Comparison of ENCODE assay signal across 11 cellular contexts in genomic region chr15:36617529-36618196, GRCh38. TPM values are rescaled to one million over a fixed set of nuclear protein-coding genes. Genes with fewer than 3 reads are reported as not detected.
DNase-seq lines count a peak whose midpoint lies in the region; ATAC-seq and TF ChIP-seq lines count a peak whose summit lies in the region.
"Had no signal": no experiment of that assay in that cellular context is flagged by ENCODE, and none has a peak within 500 bp of the region (broad histone marks: within the 10 kb centered on the region; RNA-seq: fewer than 3 reads in every experiment).

No MANE protein-coding gene starts in this region.

- H3K27me3 ChIP-seq in smooth muscle cell (ENCODE audit: low read depth): no peaks in the 10 kb centered on the region
- H3K27me3 ChIP-seq: ascending aorta, right lobe of liver had no signal

- H3K4me2 ChIP-seq in smooth muscle cell: no peak overlapping the region

- no peaks in the 10 kb centered on the region for H3K9me3 ChIP-seq in smooth muscle cell (replicated peaks; ENCODE audit: low read depth)
- H3K9me3 ChIP-seq: ascending aorta, right lobe of liver had no signal

- no peak for TF ChIP-seq POLR2A in GM18505 (IDR thresholded peaks at IDR 0.05; ENCODE audit: borderline replicate concordance, extremely low read depth, insufficient read depth, insufficient read length)

- ATAC-seq in GM18505 (IDR thresholded peaks at IDR 0.05; ENCODE audit: unreplicated experiment) (peak; percentile 99), GM19463 (IDR thresholded peaks at IDR 0.05; ENCODE audit: unreplicated experiment) (peak; percentile 96), HG02884 (IDR thresholded peaks at IDR 0.05; ENCODE audit: unreplicated experiment) (peak; percentile 100), HG03521 (IDR thresholded peaks at IDR 0.05; ENCODE audit: unreplicated experiment) (peak; percentile 94)
- ATAC-seq: right lobe of liver had no signal

- no peak for TF ChIP-seq CTCF in smooth muscle cell (IDR thresholded peaks at IDR 0.05; ENCODE audit: borderline replicate concordance, insufficient read depth, poor library complexity, severe bottlenecking)

- H3K4me3 ChIP-seq in smooth muscle cell: no peak overlapping the region
- H3K4me3 ChIP-seq: ascending aorta, right lobe of liver had no signal

- H3K79me2 ChIP-seq in smooth muscle cell (ENCODE audit: low read depth): peaks cover 29% of the 10 kb centered on the region

- no peaks in the 10 kb centered on the region for H3K36me3 ChIP-seq in smooth muscle cell (ENCODE audit: low read depth)
- H3K36me3 ChIP-seq: ascending aorta, right lobe of liver had no signal

- H3K4me1 ChIP-seq in smooth muscle cell (ENCODE audit: low read depth): peaks cover 14% of the 10 kb centered on the region
- H3K4me1 ChIP-seq: ascending aorta had no signal

- WGBS in smooth muscle cell (ENCODE audit: low lambda C conversion rate): 94% methylated on average over 4 of the region's 4 CpGs

- no peak overlapping the region for H3K9ac ChIP-seq in smooth muscle cell (ENCODE audit: low read depth)

- no peak overlapping the region for H3K27ac ChIP-seq in smooth muscle cell (ENCODE audit: low read depth)
- H3K27ac ChIP-seq: ascending aorta, right lobe of liver had no signal

- H3F3A ChIP-seq in smooth muscle cell (ENCODE audit: low read depth): no peaks in the 10 kb centered on the region

- DNase-seq in DMS79 treated with DMSO at 0.1 percent for 48 hours (lab: John Stamatoyannopoulos, UW): no peak
- DNase-seq in NCI-H1092 (lab: John Stamatoyannopoulos, UW): no peak
- DNase-seq in Ammon's horn (ENCODE audit: low spot score): no peak
- no peak for DNase-seq in smooth muscle cell (lab: John Stamatoyannopoulos, UW; ENCODE audit: unreplicated experiment)
- DNase-seq: NCI-H1105 treated with DMSO at 0.1 percent for 48 hours, right lobe of liver had no signal

- no peaks in the 10 kb centered on the region for H4K20me1 ChIP-seq in smooth muscle cell (ENCODE audit: low read depth)

- no peak overlapping the region for H2AFZ ChIP-seq in smooth muscle cell (ENCODE audit: low read depth)

RNA-seq across cellular contexts. Expression of gene CDIN1, which starts 38.2 kb away (rescaled TPM):
- total RNA-seq in smooth muscle cell: 21.0 and 24.8 TPM in 2 replicates
- polyA plus RNA-seq in smooth muscle cell: 14.3 and 17.5 TPM in 2 replicates
